ENCODE assay signal across 1 cellular context in genomic region chr14:100567009-100567876, GRCh38.
TF ChIP-seq lines count a peak whose summit lies in the region.

No MANE protein-coding gene starts in this region.

TF ChIP-seq in HEK293, 187 proteins besides CTCF, POLR2A, EP300 and RAD21 (continued from another document):
- TF ChIP-seq, protein P1, sequence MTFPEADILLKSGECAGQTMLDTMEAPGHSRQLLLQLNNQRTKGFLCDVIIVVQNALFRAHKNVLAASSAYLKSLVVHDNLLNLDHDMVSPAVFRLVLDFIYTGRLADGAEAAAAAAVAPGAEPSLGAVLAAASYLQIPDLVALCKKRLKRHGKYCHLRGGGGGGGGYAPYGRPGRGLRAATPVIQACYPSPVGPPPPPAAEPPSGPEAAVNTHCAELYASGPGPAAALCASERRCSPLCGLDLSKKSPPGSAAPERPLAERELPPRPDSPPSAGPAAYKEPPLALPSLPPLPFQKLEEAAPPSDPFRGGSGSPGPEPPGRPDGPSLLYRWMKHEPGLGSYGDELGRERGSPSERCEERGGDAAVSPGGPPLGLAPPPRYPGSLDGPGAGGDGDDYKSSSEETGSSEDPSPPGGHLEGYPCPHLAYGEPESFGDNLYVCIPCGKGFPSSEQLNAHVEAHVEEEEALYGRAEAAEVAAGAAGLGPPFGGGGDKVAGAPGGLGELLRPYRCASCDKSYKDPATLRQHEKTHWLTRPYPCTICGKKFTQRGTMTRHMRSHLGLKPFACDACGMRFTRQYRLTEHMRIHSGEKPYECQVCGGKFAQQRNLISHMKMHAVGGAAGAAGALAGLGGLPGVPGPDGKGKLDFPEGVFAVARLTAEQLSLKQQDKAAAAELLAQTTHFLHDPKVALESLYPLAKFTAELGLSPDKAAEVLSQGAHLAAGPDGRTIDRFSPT (tag by site-specific recombination; IDR thresholded peaks at IDR 0.05), result no peak; the same call in 1 of the 2 replicates
- TF ChIP-seq ZNF510 (tag by site-specific recombination; IDR thresholded peaks at IDR 0.05; ENCODE audit: insufficient replicate concordance), result no peak
- no peak for TF ChIP-seq ZNF473 (tag by site-specific recombination; IDR thresholded peaks at IDR 0.05)
- TF ChIP-seq KLF16 (tag by site-specific recombination; IDR thresholded peaks at IDR 0.05), result peak; percentile 85; the same call in 1 of the 2 replicates
- TF ChIP-seq GLIS1 (tag by site-specific recombination; IDR thresholded peaks at IDR 0.05), result peak; percentile 80
- 0 out of 2 replicates have a peak, but pooled peaks have one; percentile 19 for TF ChIP-seq ZBTB17 (tag by site-specific recombination; IDR thresholded peaks at IDR 0.05)
- no peak for TF ChIP-seq ZNF16 (tag by site-specific recombination; IDR thresholded peaks at IDR 0.05; ENCODE audit: low read depth)
- TF ChIP-seq, protein P2, sequence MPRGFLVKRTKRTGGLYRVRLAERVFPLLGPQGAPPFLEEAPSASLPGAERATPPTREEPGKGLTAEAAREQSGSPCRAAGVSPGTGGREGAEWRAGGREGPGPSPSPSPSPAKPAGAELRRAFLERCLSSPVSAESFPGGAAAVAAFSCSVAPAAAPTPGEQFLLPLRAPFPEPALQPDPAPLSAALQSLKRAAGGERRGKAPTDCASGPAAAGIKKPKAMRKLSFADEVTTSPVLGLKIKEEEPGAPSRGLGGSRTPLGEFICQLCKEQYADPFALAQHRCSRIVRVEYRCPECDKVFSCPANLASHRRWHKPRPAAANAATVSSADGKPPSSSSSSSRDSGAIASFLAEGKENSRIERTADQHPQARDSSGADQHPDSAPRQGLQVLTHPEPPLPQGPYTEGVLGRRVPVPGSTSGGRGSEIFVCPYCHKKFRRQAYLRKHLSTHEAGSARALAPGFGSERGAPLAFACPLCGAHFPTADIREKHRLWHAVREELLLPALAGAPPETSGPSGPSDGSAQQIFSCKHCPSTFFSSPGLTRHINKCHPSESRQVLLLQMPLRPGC (tag by site-specific recombination; IDR thresholded peaks at IDR 0.05), result no peak
- no peak for TF ChIP-seq ZNF132 (tag by site-specific recombination; IDR thresholded peaks at IDR 0.05; ENCODE audit: borderline replicate concordance)
- TF ChIP-seq ZSCAN4 (tag by site-specific recombination; IDR thresholded peaks at IDR 0.05), result no peak
- TF ChIP-seq ZNF335 (tag by site-specific recombination; conservative IDR thresholded peaks at IDR 0.05), result peak; percentile 54; the same call in 1 of the 2 replicates
- TF ChIP-seq ZNF426 (tag by site-specific recombination; IDR thresholded peaks at IDR 0.05), result no peak
- TF ChIP-seq ZBTB7A (tag by site-specific recombination; IDR thresholded peaks at IDR 0.05; ENCODE audit: low read depth), result peak; percentile 40; the same call in 1 of the 2 replicates
- TF ChIP-seq SP7 (tag by site-specific recombination; IDR thresholded peaks at IDR 0.05), result peak; percentile 58; the same call in 1 of the 2 replicates
- no peak for TF ChIP-seq ZNF48 (tag by site-specific recombination; IDR thresholded peaks at IDR 0.05)
- TF ChIP-seq ZNF362 (tag by site-specific recombination; IDR thresholded peaks at IDR 0.05), result no peak
- peak; percentile 69 for TF ChIP-seq SP2 (tag by site-specific recombination; IDR thresholded peaks at IDR 0.05)
